ENCODE assay signal across 32 cellular contexts in the genomic region with DNA sequence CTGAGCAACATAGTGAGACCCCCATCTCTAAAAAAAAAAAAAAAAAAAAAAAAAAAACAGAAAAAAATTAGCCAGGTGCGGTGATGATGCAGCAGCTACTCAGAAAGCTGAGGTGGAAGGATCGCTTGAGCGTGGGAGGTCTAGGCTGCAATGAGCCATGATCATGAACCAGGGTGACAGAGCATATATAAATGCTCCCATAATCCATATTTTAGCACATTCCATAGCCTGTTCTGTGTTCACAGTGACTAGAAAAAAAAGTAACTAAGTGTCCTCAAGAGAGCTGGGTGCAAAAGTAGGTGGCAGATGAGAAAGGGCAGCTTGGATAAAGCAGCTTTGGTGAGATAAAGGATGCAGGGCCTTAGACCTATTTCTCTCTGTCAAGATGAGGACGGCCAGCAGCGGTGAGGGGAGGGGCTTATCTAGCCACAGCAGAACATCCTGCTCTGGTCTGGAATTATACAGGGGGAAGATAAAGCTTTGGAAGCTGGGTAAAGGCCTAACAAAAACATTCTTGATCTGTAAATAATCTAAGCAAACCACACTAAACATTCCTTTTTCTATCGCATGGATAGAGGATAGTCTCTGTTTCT.
DNase-seq lines count a peak whose midpoint lies in the region; ATAC-seq lines count a peak whose summit lies in the region.
"Had no signal": no experiment of that assay in that cellular context is flagged by ENCODE, and none has a peak within 500 bp of the region (broad histone marks: within the 10 kb centered on the region; RNA-seq: fewer than 3 reads in every experiment).

No MANE protein-coding gene starts in this region.

- DNase-seq in CMK (ENCODE audit: low read depth) (peak; percentile 95), OCI-M1 (lab: John Stamatoyannopoulos, UW) (peak; percentile 95), astrocyte of the hippocampus (ENCODE audit: low read depth, low spot score) (peak; percentile 42), islet precursor cell (peak; percentile 84), HT-29 (ENCODE audit: low spot score) (no peak), G401 (ENCODE audit: low spot score) (no peak)
- DNase-seq in activated naive CD4-positive, alpha-beta T cell (lab: John Stamatoyannopoulos, UW): no peak
- DNase-seq: activated CD4-positive, alpha-beta T cell treated with anti-CD3 and anti-CD28 coated beads, Interleukin-2, amount 50 U/mL, for 4 hours; activated naive CD8-positive, alpha-beta T cell treated with anti-CD3 and anti-CD28 coated beads, Interleukin-2, amount 50 U/mL, for 24 hours; activated T-cell treated with anti-CD3 and anti-CD28 coated beads, Interleukin-2, amount 50 U/mL, for 72 hours; CD4-positive, alpha-beta memory T cell; dermis blood vessel endothelial cell; DMS 273 treated with DMSO at 0.1 percent for 48 hours; gastrocnemius medialis; H7; hippocampal formation; immature natural killer cell; Kasumi-1; naive thymus-derived CD8-positive, alpha-beta T cell; NCI-H1417; NCI-H2029; NCI-H526 treated with DMSO at 0.1 percent for 48 hours; occipital lobe; Peyer's patch; SIG-M5; stimulated activated CD4-positive, alpha-beta T cell treated with anti-CD3 and anti-CD28 coated beads, Interleukin-15, amount 100 ng/mL, for 24 hours; stimulated activated CD4-positive, alpha-beta T cell treated with anti-CD3 and anti-CD28 coated beads, Interleukin-4, amount 100 ng/mL, for 4 hours; T1000; transverse colon had no signal

- in situ Hi-C loops in G401 (cut with HindIII; ENCODE audit: low sequenced_read_pairs): no loop called here

- ATAC-seq in HG02571 (IDR thresholded peaks at IDR 0.05; ENCODE audit: unreplicated experiment): no peak
- ATAC-seq: activated CD4-positive, CD25-positive, alpha-beta regulatory T cell treated with anti-CD3 and anti-CD28 coated beads, Interleukin-2, amount 50 U/mL, for 24 hours; activated naive CD8-positive, alpha-beta T cell treated with anti-CD3 and anti-CD28 coated beads, Interleukin-2, amount 50 U/mL, for 24 hours; activated T-cell treated with anti-CD3 and anti-CD28 coated beads, Interleukin-2, amount 50 U/mL, for 72 hours; gastrocnemius medialis; naive thymus-derived CD8-positive, alpha-beta T cell; stimulated activated effector memory CD8-positive, alpha-beta T cell treated with anti-CD3 and anti-CD28 coated beads, Interleukin-12 subunit alpha, Interleukin-12 subunit beta, amount 100 ng/mL, for 72 hours had no signal

Comparison
In these comparisons a context has a peak if more than half of its experiments do, and no peak if none do; other contexts are left out.
1. DNase-seq: peak in CMK (single experiment), OCI-M1 (single experiment), astrocyte of the hippocampus (single experiment) and islet precursor cell (single experiment); none in HT-29 (single experiment), activated naive CD4-positive, alpha-beta T cell (0 of 4) and G401 (single experiment).